17 cellular contexts compared by ENCODE assay signal in genomic region chr21:41961282-41961701, GRCh38. TPM values are rescaled to one million over a fixed set of nuclear protein-coding genes. Genes with fewer than 3 reads are reported as not detected.
A peak's percentile ranks its signal among the peaks of the same experiment; 100 is the strongest.
DNase-seq lines count a peak whose midpoint lies in the region; ATAC-seq, FAIRE-seq and TF ChIP-seq lines count a peak whose summit lies in the region.
"Had no signal": no experiment of that assay in that cellular context is flagged by ENCODE, and none has a peak within 500 bp of the region (broad histone marks: within the 10 kb centered on the region; RNA-seq: fewer than 3 reads in every experiment).

No MANE protein-coding gene starts in this region.

- DNase-seq in EH (ENCODE audit: low read depth) (peak; percentile 25), HTR-8/SVneo (ENCODE audit: insufficient read length, low spot score) (peak; percentile 80), dermis blood vessel endothelial cell (peak; percentile 95), mesenchymal stem cell (peak; percentile 91), upper lobe of right lung (no peak), immature natural killer cell (no peak)
- DNase-seq in effector memory CD4-positive, alpha-beta T cell, result no peak
- DNase-seq: amniotic stem cell; hypothalamus; naive thymus-derived CD4-positive, alpha-beta T cell; NCI-H1436 treated with DMSO at 0.1 percent for 48 hours; NCI-H446 treated with DMSO at 0.1 percent for 48 hours; SK-N-SH had no signal

- H3K23ac ChIP-seq in mesenchymal stem cell (ENCODE audit: low read length in 2 of 2), result no peak overlapping the region

- H3K4me3 ChIP-seq in mesenchymal stem cell (ENCODE audit: insufficient read depth in 1 of 2, low read depth in 1 of 2, low read length in 2 of 2) (no peak overlapping the region), upper lobe of right lung (no peak overlapping the region)
- H3K4me3 ChIP-seq in effector memory CD4-positive, alpha-beta T cell (ENCODE audit: insufficient read depth, low read depth, low read length, poor library complexity, severe bottlenecking), result no peak overlapping the region

- no peak overlapping the region for H3K4me2 ChIP-seq in mesenchymal stem cell (ENCODE audit: low read length, poor library complexity, severe bottlenecking)
- H3K4me2 ChIP-seq: SK-N-SH had no signal

- H3K18ac ChIP-seq in mesenchymal stem cell (ENCODE audit: low read depth in 1 of 2, low read length in 2 of 2), result peak overlapping the region; percentile 23 to 25

- H3K9me3 Mint-ChIP-seq in immature natural killer cell, result peaks cover 0 to 2% (median 0%) of the 10 kb centered on the region in 6 donors

- peak overlapping the region in 1 of 2 experiments; percentile 55 for H2BK12ac ChIP-seq in mesenchymal stem cell (ENCODE audit: low read length in 2 of 2)

- H3K36me3 Mint-ChIP-seq in immature natural killer cell, result no peaks in the 10 kb centered on the region
- H3K36me3 Mint-ChIP-seq: naive thymus-derived CD4-positive, alpha-beta T cell had no signal

- ATAC-seq in upper lobe of right lung, result no peak
- no peak for ATAC-seq in HG03196 (IDR thresholded peaks at IDR 0.05; ENCODE audit: unreplicated experiment)
- ATAC-seq: naive thymus-derived CD4-positive, alpha-beta T cell had no signal

- no peaks in the 10 kb centered on the region for H3K9me3 ChIP-seq in mesenchymal stem cell (ENCODE audit: control insufficient read depth, low read length)
- H3K9me3 ChIP-seq in upper lobe of right lung, result no peaks in the 10 kb centered on the region
- H3K9me3 ChIP-seq in effector memory CD4-positive, alpha-beta T cell (ENCODE audit: control insufficient read depth, low read length), result no peaks in the 10 kb centered on the region
- H3K9me3 ChIP-seq: SK-N-SH had no signal

- H3K36me3 ChIP-seq in mesenchymal stem cell (ENCODE audit: control insufficient read depth in 1 of 2, insufficient read depth in 2 of 2, low read depth in 1 of 2, low read length in 2 of 2) (no peaks in the 10 kb centered on the region), upper lobe of right lung (no peaks in the 10 kb centered on the region)
- H3K36me3 ChIP-seq in effector memory CD4-positive, alpha-beta T cell (ENCODE audit: control insufficient read depth, insufficient read depth, low read length), result no peaks in the 10 kb centered on the region

- no peaks in the 10 kb centered on the region for H3K4me1 Mint-ChIP-seq in immature natural killer cell

- H2AFZ ChIP-seq in mesenchymal stem cell (ENCODE audit: low read depth, low read length), result peak overlapping the region; percentile 46

- H3K4ac ChIP-seq in mesenchymal stem cell (ENCODE audit: low read depth in 1 of 2, low read length in 2 of 2), result no peak overlapping the region

- TF ChIP-seq CTCF in upper lobe of right lung (IDR thresholded peaks at IDR 0.05), result no peak

- H3K9ac ChIP-seq in mesenchymal stem cell (ENCODE audit: low read length), result no peak overlapping the region
- H3K9ac ChIP-seq: SK-N-SH had no signal

- no peak overlapping the region for H3K14ac ChIP-seq in mesenchymal stem cell (ENCODE audit: low read length in 2 of 2)

- no peak overlapping the region for H2BK5ac ChIP-seq in mesenchymal stem cell (ENCODE audit: low read depth, low read length, poor library complexity, severe bottlenecking)

- H3K4me1 ChIP-seq in mesenchymal stem cell (ENCODE audit: control insufficient read depth, insufficient read depth, low read depth, low read length) (peaks cover 18% of the 10 kb centered on the region), upper lobe of right lung (peaks cover 16% of the 10 kb centered on the region)
- H3K4me1 ChIP-seq in effector memory CD4-positive, alpha-beta T cell (ENCODE audit: control insufficient read depth, insufficient read depth, low read length, poor library complexity, severe bottlenecking), result no peaks in the 10 kb centered on the region

- H3K27ac ChIP-seq in mesenchymal stem cell (ENCODE audit: low read length, poor library complexity, severe bottlenecking), result no peak overlapping the region
- no peak overlapping the region for H3K27ac ChIP-seq in upper lobe of right lung
- no peak overlapping the region for H3K27ac ChIP-seq in effector memory CD4-positive, alpha-beta T cell (ENCODE audit: insufficient read depth, low read length, poor library complexity, severe bottlenecking)

- no peaks in the 10 kb centered on the region for H3K79me1 ChIP-seq in mesenchymal stem cell (replicated peaks; ENCODE audit: low read length, poor library complexity, severe bottlenecking)

- H3K27me3 Mint-ChIP-seq in immature natural killer cell (ENCODE audit: low read depth in 3 of 3), result peaks cover 4 to 7% (median 5%) of the 10 kb centered on the region in 3 donors

- intact Hi-C loops in upper lobe of right lung (cut with DNase I), result no loop called here

- peak; percentile 90 for FAIRE-seq in HTR-8/SVneo (lab: Jason Lieb, UNC)
- FAIRE-seq: colon, D721Med, TTC549 had no signal

- H2BK120ac ChIP-seq in mesenchymal stem cell (ENCODE audit: low read depth, low read length), result no peak overlapping the region

- H4K91ac ChIP-seq in mesenchymal stem cell (ENCODE audit: low read length), result no peak overlapping the region

- H2BK15ac ChIP-seq in mesenchymal stem cell (ENCODE audit: low read depth, poor library complexity, severe bottlenecking), result no peak overlapping the region

- peak overlapping the region; percentile 80 for H4K8ac ChIP-seq in mesenchymal stem cell (ENCODE audit: low read length)

- H3K27ac Mint-ChIP-seq in immature natural killer cell, result no peak overlapping the region
- H3K27ac Mint-ChIP-seq: naive thymus-derived CD4-positive, alpha-beta T cell had no signal

- no peak overlapping the region for H3K4me3 Mint-ChIP-seq in immature natural killer cell
- H3K4me3 Mint-ChIP-seq: naive thymus-derived CD4-positive, alpha-beta T cell had no signal

- WGBS in mesenchymal stem cell, result 47% methylated on average over 10 of the region's 14 CpGs

- H3K27me3 ChIP-seq in mesenchymal stem cell (ENCODE audit: control insufficient read depth in 1 of 2, insufficient read depth in 1 of 2, low read length in 2 of 2) (peaks cover 0 to 16% of the 10 kb centered on the region in 2 experiments), upper lobe of right lung (no peaks in the 10 kb centered on the region)
- no peaks in the 10 kb centered on the region for H3K27me3 ChIP-seq in effector memory CD4-positive, alpha-beta T cell (replicated peaks; ENCODE audit: control insufficient read depth, insufficient read depth, low read length, poor library complexity, severe bottlenecking)

- no peak overlapping the region for H2AK5ac ChIP-seq in mesenchymal stem cell (ENCODE audit: low read length, severe bottlenecking)

RNA-seq across cellular contexts. Expression of gene C2CD2, which starts 7.5 kb away (rescaled TPM):
- 51.7 and 63.0 TPM in 2 replicates for total RNA-seq in dermis blood vessel endothelial cell
- 11.4 TPM for polyA plus RNA-seq in mesenchymal stem cell (2013, experiment 1 of 2)
- 11.3 TPM for polyA plus RNA-seq in mesenchymal stem cell (2013, experiment 2 of 2)
- total RNA-seq in upper lobe of right lung, result 26.4 TPM
- 1 to 10 TPM in 2 of 3 donors, not detected in 1; 2.1 TPM for polyA plus RNA-seq in immature natural killer cell

RNA-seq across cellular contexts. Expression of gene ZBTB21, which starts 48.9 kb away (rescaled TPM):
- total RNA-seq in dermis blood vessel endothelial cell (5.3 and 6.1 TPM in 2 replicates), upper lobe of right lung (17.8 TPM)
- 9.7 TPM for polyA plus RNA-seq in mesenchymal stem cell (2013, experiment 1 of 2)
- 9.5 TPM for polyA plus RNA-seq in mesenchymal stem cell (2013, experiment 2 of 2)
- polyA plus RNA-seq in immature natural killer cell, result 1 to 10 TPM; 1.3 to 4.1 (median 2.2) TPM

Comparison
In these comparisons a context has a peak if more than half of its experiments do, and no peak if none do; other contexts are left out.
1. DNase-seq: peak in EH (single experiment), HTR-8/SVneo (single experiment), dermis blood vessel endothelial cell (single experiment) and mesenchymal stem cell (single experiment); none in upper lobe of right lung (single experiment), immature natural killer cell (0 of 3) and effector memory CD4-positive, alpha-beta T cell (0 of 3).